ENCODE assay signal across 16 cellular contexts in the genomic region with DNA sequence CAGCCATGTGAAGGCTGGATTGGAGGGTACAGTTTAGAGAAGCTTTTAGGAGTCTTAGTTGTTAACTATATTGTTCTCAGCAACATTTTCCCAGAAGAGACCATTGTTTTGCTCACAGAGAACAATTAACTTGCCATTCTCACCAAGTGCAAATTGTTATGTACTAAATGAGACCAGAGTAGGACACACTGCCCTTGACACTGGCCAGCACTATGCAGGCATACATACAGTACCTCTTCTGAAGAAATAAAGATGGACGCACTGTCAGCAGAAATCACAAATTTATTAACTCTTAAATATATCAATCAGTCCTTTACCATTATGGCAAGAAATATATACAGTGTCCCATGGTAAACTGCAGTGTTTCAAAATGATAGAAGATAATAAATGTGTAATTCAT.
"Had no signal": no experiment of that assay in that cellular context is flagged by ENCODE, and none has a peak within 500 bp of the region (broad histone marks: within the 10 kb centered on the region; RNA-seq: fewer than 3 reads in every experiment).

No MANE protein-coding gene starts in this region.

- H3K4me1 ChIP-seq: body of pancreas had no signal

- H3K4me3 ChIP-seq: body of pancreas, lower lobe of right lung, stomach, testis, upper lobe of left lung had no signal

- DNase-seq: activated CD4-positive, alpha-beta memory T cell treated with anti-CD3 and anti-CD28 coated beads for 36 hours; activated CD4-positive, alpha-beta T cell treated with anti-CD3 and anti-CD28 coated beads for 36 hours; activated naive CD8-positive, alpha-beta T cell treated with anti-CD3 and anti-CD28 coated beads, Interleukin-2, amount 10 ng/mL, durations not matched to agents 7 days and 5 days; activated T-cell treated with anti-CD3 and anti-CD28 coated beads for 4 hours; body of pancreas; central memory CD4-positive, alpha-beta T cell; erythroblast; head of caudate nucleus; lower lobe of right lung; small intestine; stimulated activated CD4-positive, alpha-beta T cell treated with anti-CD3 and anti-CD28 coated beads, Interleukin-4, amount 100 ng/mL, for 1 hour; stomach; testis; upper lobe of left lung had no signal

- FAIRE-seq: colon, frontal cortex, small intestine had no signal

- H3K27me3 ChIP-seq: body of pancreas, stomach, testis, upper lobe of left lung had no signal

- ATAC-seq: activated CD4-positive, alpha-beta T cell treated with anti-CD3 and anti-CD28 coated beads for 36 hours; body of pancreas had no signal

- H3K27ac ChIP-seq: body of pancreas had no signal

- H3K9me3 ChIP-seq: body of pancreas, lower lobe of right lung, testis, upper lobe of left lung had no signal
